Comparison of ENCODE assay signal across 24 cellular contexts in the genomic region with DNA sequence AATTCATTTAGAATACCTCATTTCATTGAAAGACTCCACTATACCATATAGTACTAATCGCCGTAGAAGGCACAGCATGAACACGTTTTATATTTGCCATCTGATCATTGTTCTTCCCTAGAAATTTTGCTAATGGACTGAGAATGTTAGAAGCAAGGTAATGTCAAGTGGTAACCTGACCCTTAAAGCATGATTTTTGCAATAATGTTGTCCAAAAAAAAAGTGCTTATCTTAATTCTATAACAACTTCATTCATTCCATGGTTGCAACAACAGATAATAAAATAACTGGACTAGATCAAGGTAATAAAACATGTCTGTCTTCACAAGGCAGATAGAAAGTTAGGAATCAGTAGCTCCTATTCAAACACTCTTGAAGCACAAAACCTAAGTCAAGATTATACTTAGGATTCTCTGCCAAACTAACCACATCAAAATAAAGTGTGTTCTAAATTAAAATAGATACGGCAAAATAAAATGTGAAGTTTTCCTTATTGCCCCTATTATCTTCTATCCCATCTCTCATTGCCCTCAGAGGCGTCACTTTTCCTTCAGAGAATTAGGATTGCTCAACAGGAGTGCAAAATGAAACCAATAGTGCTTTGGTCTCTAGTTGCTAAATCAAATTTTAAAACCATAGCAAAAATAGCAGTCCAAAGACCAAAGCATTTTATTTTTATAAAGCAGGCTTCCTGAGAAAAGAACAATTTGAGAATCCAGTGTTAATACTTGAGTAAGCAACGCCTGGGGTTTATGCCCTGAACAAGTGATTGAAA.
"Had no signal": no experiment of that assay in that cellular context is flagged by ENCODE, and none has a peak within 500 bp of the region (broad histone marks: within the 10 kb centered on the region; RNA-seq: fewer than 3 reads in every experiment).

No MANE protein-coding gene starts in this region.

- ATAC-seq: activated CD8-positive, alpha-beta T cell treated with anti-CD3 and anti-CD28 coated beads, Interleukin-2, amount 10 ng/mL, durations not matched to agents 7 days and 5 days; activated naive CD8-positive, alpha-beta T cell treated with anti-CD3 and anti-CD28 coated beads, Interleukin-2, amount 50 U/mL, for 24 hours; body of pancreas; K562 had no signal

- H3K27me3 ChIP-seq: ascending aorta, body of pancreas had no signal

- H3K9me3 ChIP-seq: ascending aorta, body of pancreas had no signal

- H3K4me1 ChIP-seq: ascending aorta, body of pancreas had no signal

- DNase-seq: activated CD4-positive, alpha-beta T cell treated with anti-CD3 and anti-CD28 coated beads for 4 hours; activated CD4-positive, alpha-beta T cell treated with anti-CD3 and anti-CD28 coated beads, Interleukin-2, amount 50 U/mL, for 4 hours; activated CD8-positive, alpha-beta memory T cell treated with anti-CD3 and anti-CD28 coated beads, Interleukin-2, amount 50 U/mL, for 48 hours; activated CD8-positive, alpha-beta T cell treated with anti-CD3 and anti-CD28 coated beads, Interleukin-2, amount 10 ng/mL, durations not matched to agents 7 days and 5 days; activated effector memory CD4-positive, alpha-beta T cell treated with Interleukin-2 at 50 U/mL for 16 hours; activated naive CD4-positive, alpha-beta T cell; activated naive CD8-positive, alpha-beta T cell treated with anti-CD3 and anti-CD28 coated beads, Interleukin-2, amount 50 U/mL, for 24 hours; activated T-cell treated with anti-CD3 and anti-CD28 coated beads, Interleukin-2, amount 50 U/mL, for 1 hour; amniotic stem cell; body of pancreas; central memory CD4-positive, alpha-beta T cell; Karpas-422; MM.1S; NCI-H1105 treated with DMSO at 0.1 percent for 48 hours; NCI-H146; NCI-H187 treated with DMSO at 0.1 percent for 48 hours; NCI-H2081 treated with DMSO at 0.1 percent for 48 hours; NCI-H510A treated with DMSO at 0.1 percent for 48 hours; NCI-H69; T-helper 1 cell; WERI-Rb-1 had no signal

- H3K36me3 ChIP-seq: ascending aorta, WERI-Rb-1 had no signal

- H3K27ac ChIP-seq: ascending aorta, body of pancreas, SK-N-MC, WERI-Rb-1 had no signal

- H3K4me3 ChIP-seq: ascending aorta, body of pancreas, K562, SK-N-MC had no signal
